ENCODE assay signal across 28 cellular contexts in the genomic region with DNA sequence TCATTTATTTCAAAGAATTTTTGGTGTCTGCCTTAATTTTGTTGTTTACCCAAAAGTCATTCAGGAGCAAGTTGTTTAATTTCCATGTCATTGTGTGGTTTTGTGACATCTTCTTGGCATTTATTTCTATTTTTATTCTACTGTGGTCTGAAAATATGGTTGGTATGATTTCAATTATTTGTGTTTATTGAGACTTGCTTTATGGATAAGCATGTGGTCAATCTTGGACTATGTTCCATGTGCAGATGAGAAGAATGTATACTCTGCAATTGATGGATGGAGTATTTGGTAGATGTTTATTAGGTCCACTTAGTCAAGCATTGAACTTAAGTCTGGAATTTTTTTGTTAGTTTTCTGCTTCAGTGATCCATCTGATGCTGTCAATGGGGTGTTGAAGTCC.
"Had no signal": no experiment of that assay in that cellular context is flagged by ENCODE, and none has a peak within 500 bp of the region (broad histone marks: within the 10 kb centered on the region; RNA-seq: fewer than 3 reads in every experiment).

No MANE protein-coding gene starts in this region.

- H3K4me3 Mint-ChIP-seq: activated CD8-positive, alpha-beta T cell treated with anti-CD3 and anti-CD28 coated beads, Interleukin-2, amount 10 ng/mL, durations not matched to agents 7 days and 5 days had no signal

- H3K27ac Mint-ChIP-seq: activated CD8-positive, alpha-beta T cell treated with anti-CD3 and anti-CD28 coated beads, Interleukin-2, amount 10 ng/mL, durations not matched to agents 7 days and 5 days had no signal

- ATAC-seq: activated CD8-positive, alpha-beta T cell treated with anti-CD3 and anti-CD28 coated beads, Interleukin-2, amount 10 ng/mL, durations not matched to agents 7 days and 5 days; body of pancreas had no signal

- H3K4me3 ChIP-seq: ascending aorta, body of pancreas, Peyer's patch, SJCRH30 had no signal

- DNase-seq: activated CD4-positive, alpha-beta T cell treated with anti-CD3 and anti-CD28 coated beads for 48 hours; activated CD4-positive, alpha-beta T cell treated with anti-CD3 and anti-CD28 coated beads, Interleukin-2, amount 50 U/mL, for 4 hours; activated CD4-positive, CD25-positive, alpha-beta regulatory T cell treated with anti-CD3 and anti-CD28 coated beads, Interleukin-2, amount 50 U/mL, for 72 hours; activated CD8-positive, alpha-beta memory T cell treated with anti-CD3 and anti-CD28 coated beads, Interleukin-2, amount 50 U/mL, for 48 hours; activated CD8-positive, alpha-beta T cell treated with anti-CD3 and anti-CD28 coated beads, Interleukin-2, amount 10 ng/mL, durations not matched to agents 7 days and 5 days; activated naive CD4-positive, alpha-beta T cell treated with anti-CD3 and anti-CD28 coated beads, Interleukin-2, amount 50 U/mL, for 16 hours; activated T-cell treated with anti-CD3 and anti-CD28 coated beads, Interleukin-2, amount 50 U/mL, for 1 hour; amniotic stem cell; body of pancreas; central memory CD4-positive, alpha-beta T cell; MM.1S; NCI-H1105; NCI-H1436; NCI-H1694 treated with DMSO at 0.1 percent for 48 hours; NCI-H2029 treated with DMSO at 0.1 percent for 48 hours; NCI-H345; NCI-H510A; NCI-H526 treated with DMSO at 0.1 percent for 48 hours; NCI-H82; NK-92 treated with Interleukin-12 subunit alpha and Interleukin-12 subunit beta, amount 100 ng/mL, for 24 hours; OCI-M1; Peyer's patch; Right ventricle myocardium superior; SJCRH30; SK-N-SH; T-helper 1 cell; WERI-Rb-1 had no signal
